ENCODE assay signal across 8 cellular contexts in the genomic region with DNA sequence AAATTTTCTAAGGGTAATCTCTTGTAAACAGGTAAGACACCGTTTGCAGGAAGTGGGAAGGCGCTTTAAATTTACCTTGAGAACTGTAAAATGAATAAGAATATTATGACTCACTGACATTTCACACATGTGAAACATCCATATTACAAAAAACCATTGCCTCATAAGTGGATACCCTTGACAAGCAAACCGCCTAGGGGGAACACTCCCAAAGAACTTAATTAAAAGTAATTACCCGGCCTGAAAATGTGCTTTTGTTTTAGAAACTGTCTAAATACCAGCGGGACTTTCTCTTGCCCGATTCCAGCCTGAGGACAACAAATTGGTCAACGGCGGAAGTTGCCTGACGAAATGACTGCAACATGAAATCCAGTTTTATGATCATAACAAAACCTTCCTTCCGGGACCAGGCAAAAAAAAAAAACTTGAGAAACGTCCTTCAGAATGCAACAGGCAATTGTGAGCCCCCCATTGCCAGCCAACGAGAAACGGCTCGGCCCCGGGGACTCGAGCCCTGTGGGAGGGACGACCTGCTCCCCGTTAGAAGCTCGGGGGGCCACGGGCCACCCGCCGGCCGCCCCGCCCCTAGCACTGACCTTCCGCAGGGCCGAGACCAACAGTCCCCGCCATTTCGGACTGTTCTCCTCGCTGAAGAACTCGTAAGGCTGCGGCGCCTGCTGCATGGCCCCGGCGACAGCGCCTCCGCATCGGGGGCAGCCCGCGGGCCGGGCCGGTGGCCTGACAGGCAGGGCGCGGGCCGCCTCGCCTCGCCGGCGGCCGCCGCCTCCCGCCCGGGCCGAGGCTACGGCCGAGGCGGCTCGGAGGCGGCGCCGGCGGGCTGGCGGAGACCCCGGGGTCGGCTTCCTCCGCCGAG. TPM values are rescaled to one million over a fixed set of nuclear protein-coding genes. Genes with fewer than 3 reads are reported as not detected.
DNase-seq lines count a peak whose midpoint lies in the region; ATAC-seq and TF ChIP-seq lines count a peak whose summit lies in the region.

No MANE protein-coding gene starts in this region.

- H3K9me3 ChIP-seq in mucosa of descending colon = no peaks in the 10 kb centered on the region

- peaks cover 54% of the 10 kb centered on the region for H3K4me1 Mint-ChIP-seq in stimulated activated naive CD8-positive, alpha-beta T cell treated with anti-CD3 and anti-CD28 coated beads, Interleukin-15, amount 100 ng/mL, for 72 hours

- H3K27me3 Mint-ChIP-seq in stimulated activated naive CD8-positive, alpha-beta T cell treated with anti-CD3 and anti-CD28 coated beads, Interleukin-15, amount 100 ng/mL, for 72 hours = no peaks in the 10 kb centered on the region

- peaks cover 27% of the 10 kb centered on the region for H3K4me1 ChIP-seq in mucosa of descending colon (ENCODE audit: low read depth)

- peak overlapping the region; percentile 86 to 95 for H3K4me3 Mint-ChIP-seq in stimulated activated naive CD8-positive, alpha-beta T cell treated with anti-CD3 and anti-CD28 coated beads, Interleukin-15, amount 100 ng/mL, for 72 hours

- ATAC-seq in GM18858 (IDR thresholded peaks at IDR 0.05; ENCODE audit: unreplicated experiment) = peak; percentile 20
- ATAC-seq in HG03066 (IDR thresholded peaks at IDR 0.05; ENCODE audit: low read depth, unreplicated experiment) = peak; percentile 33
- peak; percentile 33 for ATAC-seq in mucosa of descending colon
- ATAC-seq in stimulated activated naive CD8-positive, alpha-beta T cell treated with anti-CD3 and anti-CD28 coated beads, Interleukin-15, amount 100 ng/mL, for 72 hours = peak; percentile 66

- intact Hi-C loops in mucosa of descending colon (cut with DNase I, micrococcal nuclease) = loop anchor here in 1 of 2 donors (10.0 kb wide), 1 partner anchor 366 kb away; no protein-coding TSS in a partner anchor

- DNase-seq in AG08395 (ENCODE audit: low spot score) (peak; percentile 21), NCI-H460 (ENCODE audit: extremely low read depth, low read depth) (peak; percentile 26), activated T-cell treated with anti-CD3 and anti-CD28 coated beads for 24 hours (ENCODE audit: low read depth) (peak; percentile 25), epithelial cell of prostate (ENCODE audit: low read depth, low spot score) (no peak), mucosa of descending colon (peak; percentile 70 to 78 (median 71))
- peak; percentile 65 to 79 for DNase-seq in stimulated activated naive CD8-positive, alpha-beta T cell treated with anti-CD3 and anti-CD28 coated beads, Interleukin-15, amount 100 ng/mL, for 72 hours

- H3K27ac ChIP-seq in epithelial cell of prostate = peak overlapping the region; percentile 94

- peak overlapping the region; percentile 99 to 100 for H3K27ac Mint-ChIP-seq in stimulated activated naive CD8-positive, alpha-beta T cell treated with anti-CD3 and anti-CD28 coated beads, Interleukin-15, amount 100 ng/mL, for 72 hours

- no peaks in the 10 kb centered on the region for H3K36me3 ChIP-seq in mucosa of descending colon (ENCODE audit: low read depth)

- H3K4me3 ChIP-seq in mucosa of descending colon = peak overlapping the region; percentile 75

- no peaks in the 10 kb centered on the region for H3K9me3 Mint-ChIP-seq in stimulated activated naive CD8-positive, alpha-beta T cell treated with anti-CD3 and anti-CD28 coated beads, Interleukin-15, amount 100 ng/mL, for 72 hours

- no peak for TF ChIP-seq CTCF in mucosa of descending colon (IDR thresholded peaks at IDR 0.05)

RNA-seq across cellular contexts. Expression of gene SOS2, which starts 0.5 kb away (rescaled TPM):
- 24.2 and 26.7 TPM in 2 replicates for total RNA-seq in NCI-H460 (2014; rRNA removed; shearing (Covaris generic))
- polyA plus RNA-seq in NCI-H460 (2014; cell fraction: nucleus; rRNA removed) = 9.7 and 9.9 TPM in 2 replicates
- 10 to 100 TPM; 38.0 to 60.2 (median 44.4) TPM for total RNA-seq in mucosa of descending colon
